Comparison of ENCODE assay signal across 8 cellular contexts in the genomic region with DNA sequence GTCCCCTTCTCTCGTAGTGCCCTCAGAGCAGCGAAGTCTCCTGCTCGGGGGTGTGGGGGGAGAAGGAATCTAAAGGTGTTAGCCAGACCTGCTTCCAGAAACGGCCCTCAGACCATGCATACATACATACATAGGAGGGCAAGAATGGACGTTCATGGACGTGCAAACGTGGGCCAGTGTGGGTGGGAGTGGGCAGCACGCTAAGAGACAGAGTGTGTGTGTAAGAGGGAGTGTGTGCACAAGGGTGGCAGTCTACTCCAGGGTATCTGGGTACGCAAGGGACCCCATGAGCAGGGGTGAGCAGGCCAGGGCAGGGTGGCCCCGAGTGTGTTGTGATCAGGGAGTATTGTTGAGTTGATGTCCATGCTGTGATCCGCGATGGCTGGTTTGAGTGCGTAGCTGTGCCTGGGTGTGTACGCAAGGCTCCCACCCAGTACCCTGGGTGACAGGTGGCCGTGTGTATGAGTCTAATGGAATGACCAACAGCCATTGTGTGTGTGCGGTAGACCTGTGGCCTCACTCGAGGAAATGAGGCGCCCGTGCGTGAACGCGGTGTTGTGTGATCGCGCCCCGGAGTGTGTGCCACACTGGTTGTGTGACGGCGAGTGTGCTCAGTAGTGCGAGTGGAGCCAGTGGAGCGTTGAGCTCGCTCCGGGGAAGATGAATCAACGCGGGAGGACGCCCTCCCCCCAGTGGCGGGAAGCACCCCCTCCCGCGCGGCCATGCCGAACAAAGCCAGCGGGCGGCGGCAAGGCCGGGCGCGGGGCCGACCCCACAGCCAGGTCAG. TPM values are rescaled to one million over a fixed set of nuclear protein-coding genes. Genes with fewer than 3 reads are reported as not detected.
DNase-seq lines count a peak whose midpoint lies in the region; ATAC-seq and TF ChIP-seq lines count a peak whose summit lies in the region.

No MANE protein-coding gene starts in this region.

- TF ChIP-seq EP300 in neural cell (conservative IDR thresholded peaks at IDR 0.05; ENCODE audit: poor library complexity, severe bottlenecking), result no peak

- POLR2A ChIA-PET in OCI-LY7 (lab: Charles Lee), result no interaction called here

- no peak for TF ChIP-seq RAD21 in neural cell (conservative IDR thresholded peaks at IDR 0.05)

- H3K4me3 ChIP-seq in OCI-LY7 (ENCODE audit: low read depth, low read length, poor library complexity, severe bottlenecking) (peak overlapping the region; percentile 73), colonic mucosa (peak overlapping the region; percentile 69), neural cell (ENCODE audit: low read length) (peak overlapping the region; percentile 74)

- H3K4me2 ChIP-seq in OCI-LY7 (ENCODE audit: low read length) (peak overlapping the region; percentile 87), neural cell (ENCODE audit: low read length) (peak overlapping the region; percentile 80)

- H3K9me3 ChIP-seq in ES-I3 (ENCODE audit: control insufficient read depth, insufficient read depth, low read length) (no peaks in the 10 kb centered on the region), OCI-LY7 (ENCODE audit: low read length) (no peaks in the 10 kb centered on the region), colonic mucosa (no peaks in the 10 kb centered on the region), neural cell (ENCODE audit: low read length) (no peaks in the 10 kb centered on the region)

- H3K9me2 ChIP-seq in OCI-LY7 (ENCODE audit: insufficient read depth, low read length) (no peaks in the 10 kb centered on the region), neural cell (ENCODE audit: insufficient read depth, low read length) (no peaks in the 10 kb centered on the region)

- H3K79me2 ChIP-seq in OCI-LY7 (ENCODE audit: insufficient read depth, low read depth, low read length) (no peaks in the 10 kb centered on the region), neural cell (replicated peaks; ENCODE audit: insufficient read depth, low read length) (peaks cover 32% of the 10 kb centered on the region)

- H3K4me1 ChIP-seq in ES-I3 (ENCODE audit: insufficient read depth, low read length) (peaks cover 8% of the 10 kb centered on the region), OCI-LY7 (ENCODE audit: insufficient read depth, low read length, poor library complexity, severe bottlenecking) (peaks cover 14% of the 10 kb centered on the region), colonic mucosa (no peaks in the 10 kb centered on the region)

- no peaks in the 10 kb centered on the region for H4K20me1 ChIP-seq in OCI-LY7 (ENCODE audit: insufficient read depth, low read length)
- H4K20me1 ChIP-seq in neural cell (ENCODE audit: insufficient read depth), result no peaks in the 10 kb centered on the region

- no peak overlapping the region for H2AFZ ChIP-seq in OCI-LY7 (ENCODE audit: low read length)
- H2AFZ ChIP-seq in neural cell (ENCODE audit: low read depth, low read length), result no peak overlapping the region

- H3K36me3 ChIP-seq in ES-I3 (ENCODE audit: insufficient read depth, low read length) (no peaks in the 10 kb centered on the region), OCI-LY7 (ENCODE audit: insufficient read depth, low read length) (no peaks in the 10 kb centered on the region), colonic mucosa (no peaks in the 10 kb centered on the region), neural cell (ENCODE audit: insufficient read depth, low read length) (no peaks in the 10 kb centered on the region)

- H3F3A ChIP-seq in neural cell (ENCODE audit: insufficient read depth, low read length, poor library complexity, severe bottlenecking), result no peaks in the 10 kb centered on the region

- intact Hi-C loops in OCI-LY7 (cut with micrococcal nuclease; ENCODE audit: unreplicated experiment) (no loop called here), colonic mucosa (cut with DNase I) (loop anchor here (5.0 kb wide), 1 partner anchor 38 kb away; a partner anchor contains a TSS)

- DNase-seq in OCI-LY7 (ENCODE audit: low spot score) (peak; percentile 43), colonic mucosa (no peak), germinal center (ENCODE audit: low spot score) (no peak), middle frontal gyrus (ENCODE audit: extremely low spot score, low spot score) (no peak)

- ATAC-seq in GM21723 (IDR thresholded peaks at IDR 0.05; ENCODE audit: unreplicated experiment) (peak; percentile 23), HG03097 (IDR thresholded peaks at IDR 0.05; ENCODE audit: low FRiP score, unreplicated experiment) (no peak)

- BruUV-seq in OCI-LY7 (replicated peaks; lab: Mats Ljungman, UMichigan), result no TSS peak

- CTCF ChIA-PET in OCI-LY7 (lab: Charles Lee; ENCODE audit: unreplicated experiment), result interaction anchor here (0.5 kb wide), 1 partner anchor 10 kb away, joined by 3 read pairs; no protein-coding TSS in a partner anchor

- H3K27me3 ChIP-seq in colonic mucosa (peaks cover 5% of the 10 kb centered on the region), neural cell (ENCODE audit: insufficient read depth, low read depth, low read length) (peaks cover 18% of the 10 kb centered on the region)

- peak overlapping the region; percentile 40; the same call in 1 of the 2 replicates for H3K9ac ChIP-seq in ES-I3 (ENCODE audit: low read depth, low read length)
- no peak overlapping the region for H3K9ac ChIP-seq in colonic mucosa (ENCODE audit: low read depth in 2 of 2, low read length in 2 of 2)
- peak overlapping the region; percentile 85 for H3K9ac ChIP-seq in neural cell (ENCODE audit: low read length)

- no peak for TF ChIP-seq CTCF in OCI-LY7 (conservative IDR thresholded peaks at IDR 0.05; ENCODE audit: low read length)
- TF ChIP-seq CTCF in colonic mucosa (IDR thresholded peaks at IDR 0.05), result no peak
- TF ChIP-seq CTCF in neural cell (IDR thresholded peaks at IDR 0.05; ENCODE audit: poor library complexity, severe bottlenecking), result no peak

- no peak overlapping the region for H3K27ac ChIP-seq in OCI-LY7 (ENCODE audit: low read depth, low read length, poor library complexity, severe bottlenecking)
- H3K27ac ChIP-seq in colonic mucosa, result no peak overlapping the region
- peak overlapping the region; percentile 53 for H3K27ac ChIP-seq in neural cell (ENCODE audit: low read length)

TF ChIP-seq in neural cell, 6 proteins besides CTCF, POLR2A, EP300 and RAD21:
- TF ChIP-seq, protein P1, sequence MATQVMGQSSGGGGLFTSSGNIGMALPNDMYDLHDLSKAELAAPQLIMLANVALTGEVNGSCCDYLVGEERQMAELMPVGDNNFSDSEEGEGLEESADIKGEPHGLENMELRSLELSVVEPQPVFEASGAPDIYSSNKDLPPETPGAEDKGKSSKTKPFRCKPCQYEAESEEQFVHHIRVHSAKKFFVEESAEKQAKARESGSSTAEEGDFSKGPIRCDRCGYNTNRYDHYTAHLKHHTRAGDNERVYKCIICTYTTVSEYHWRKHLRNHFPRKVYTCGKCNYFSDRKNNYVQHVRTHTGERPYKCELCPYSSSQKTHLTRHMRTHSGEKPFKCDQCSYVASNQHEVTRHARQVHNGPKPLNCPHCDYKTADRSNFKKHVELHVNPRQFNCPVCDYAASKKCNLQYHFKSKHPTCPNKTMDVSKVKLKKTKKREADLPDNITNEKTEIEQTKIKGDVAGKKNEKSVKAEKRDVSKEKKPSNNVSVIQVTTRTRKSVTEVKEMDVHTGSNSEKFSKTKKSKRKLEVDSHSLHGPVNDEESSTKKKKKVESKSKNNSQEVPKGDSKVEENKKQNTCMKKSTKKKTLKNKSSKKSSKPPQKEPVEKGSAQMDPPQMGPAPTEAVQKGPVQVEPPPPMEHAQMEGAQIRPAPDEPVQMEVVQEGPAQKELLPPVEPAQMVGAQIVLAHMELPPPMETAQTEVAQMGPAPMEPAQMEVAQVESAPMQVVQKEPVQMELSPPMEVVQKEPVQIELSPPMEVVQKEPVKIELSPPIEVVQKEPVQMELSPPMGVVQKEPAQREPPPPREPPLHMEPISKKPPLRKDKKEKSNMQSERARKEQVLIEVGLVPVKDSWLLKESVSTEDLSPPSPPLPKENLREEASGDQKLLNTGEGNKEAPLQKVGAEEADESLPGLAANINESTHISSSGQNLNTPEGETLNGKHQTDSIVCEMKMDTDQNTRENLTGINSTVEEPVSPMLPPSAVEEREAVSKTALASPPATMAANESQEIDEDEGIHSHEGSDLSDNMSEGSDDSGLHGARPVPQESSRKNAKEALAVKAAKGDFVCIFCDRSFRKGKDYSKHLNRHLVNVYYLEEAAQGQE (IDR thresholded peaks at IDR 0.05; ENCODE audit: borderline replicate concordance), result peak; percentile 15
- no peak for TF ChIP-seq MXI1 (conservative IDR thresholded peaks at IDR 0.05; ENCODE audit: poor library complexity, severe bottlenecking)
- peak; percentile 53 for TF ChIP-seq POLR2AphosphoS5 (IDR thresholded peaks at IDR 0.05)

RNA-seq across cellular contexts. Expression of a gene that starts 0.8 kb away (rescaled TPM):
- 3.8 and 4.9 TPM in 2 replicates for total RNA-seq in OCI-LY7 (2014; rRNA removed; shearing (Covaris generic))
- total RNA-seq in OCI-LY7 (2022) (4.5 and 5.3 TPM in 2 replicates), colonic mucosa (1 to 10 TPM; 2.1 to 3.1 TPM)
- polyA plus RNA-seq in neural cell, result 32.3 and 42.8 TPM in 2 replicates
- polyA minus RNA-seq in neural cell, result 87.6 and 94.2 TPM in 2 replicates

RNA-seq across cellular contexts. Expression of a gene that starts 21.2 kb away (rescaled TPM):
- total RNA-seq in OCI-LY7 (2014; rRNA removed; shearing (Covaris generic)), result 0.50 and 0.70 TPM in 2 replicates
- total RNA-seq in OCI-LY7 (2022) (3.5 TPM in 2 replicates), colonic mucosa (not detected)
- 10.1 and 12.5 TPM in 2 replicates for polyA plus RNA-seq in neural cell
- 7.3 and 8.1 TPM in 2 replicates for polyA minus RNA-seq in neural cell

RNA-seq across cellular contexts. Expression of a gene that starts 21.3 kb away (rescaled TPM):
- total RNA-seq in OCI-LY7 (2014; rRNA removed; shearing (Covaris generic)), result 0.16 and 0.64 TPM in 2 replicates
- total RNA-seq in OCI-LY7 (2022) (2.4 and 2.9 TPM in 2 replicates), colonic mucosa (not detected)
- 0.82 TPM in 1 of 2 replicates, not detected in the other for polyA plus RNA-seq in neural cell
- polyA minus RNA-seq in neural cell, result 1.5 TPM in 1 of 2 replicates, not detected in the other

RNA-seq across cellular contexts. Expression of a gene that starts 38.2 kb away (rescaled TPM):
- total RNA-seq in OCI-LY7 (2014; rRNA removed; shearing (Covaris generic)), result 9.3 and 10.3 TPM in 2 replicates
- 18.4 and 23.3 TPM in 2 replicates for total RNA-seq in OCI-LY7 (2022)
- 10 to 100 TPM; 30.5 to 36.1 TPM for total RNA-seq in colonic mucosa
- polyA plus RNA-seq in neural cell, result 66.1 and 66.4 TPM in 2 replicates
- polyA minus RNA-seq in neural cell, result 48.5 and 48.7 TPM in 2 replicates

RNA-seq across cellular contexts. Expression of a gene that starts 60.0 kb away (rescaled TPM):
- 0.25 and 0.33 TPM in 2 replicates for total RNA-seq in OCI-LY7 (2014; rRNA removed; shearing (Covaris generic))
- total RNA-seq in OCI-LY7 (2022) (2.8 and 3.8 TPM in 2 replicates), colonic mucosa (10 to 100 TPM; 42.8 to 60.2 TPM)
- polyA plus RNA-seq in neural cell, result 0.38 and 1.0 TPM in 2 replicates
- polyA minus RNA-seq in neural cell, result 0.49 and 0.93 TPM in 2 replicates

Comparison
In these comparisons a context has a peak if more than half of its experiments do, and no peak if none do; other contexts are left out.
1. H3K9ac ChIP-seq: peak in ES-I3 (single experiment) and neural cell (single experiment); none in colonic mucosa (0 of 2).
2. Peak in every context shown above with its lines, with median percentiles within 50 percentile points of each other: H3K4me3 ChIP-seq.